In the genomic region with DNA sequence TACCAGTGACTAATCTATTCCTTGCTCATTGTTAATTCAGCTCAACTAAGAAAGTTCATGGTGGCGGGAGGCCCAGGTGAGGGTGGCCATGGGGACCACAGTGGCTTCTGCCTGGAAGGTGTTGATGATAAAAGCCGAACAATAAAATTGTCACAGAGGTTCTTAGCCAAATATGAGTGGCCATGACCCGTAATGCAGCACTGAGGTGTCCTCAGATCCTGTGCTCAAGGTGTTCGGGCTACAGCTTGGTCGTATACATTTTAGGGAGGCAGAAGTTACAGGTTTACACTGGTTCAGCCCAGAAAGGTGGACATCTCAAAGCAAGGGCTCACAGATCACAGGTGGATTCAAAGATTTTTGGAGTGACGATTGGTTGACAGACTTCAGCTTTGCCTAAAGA, we compare ENCODE assay signal across 26 cellular contexts.
"Had no signal": no experiment of that assay in that cellular context is flagged by ENCODE, and none has a peak within 500 bp of the region (broad histone marks: within the 10 kb centered on the region; RNA-seq: fewer than 3 reads in every experiment).

No MANE protein-coding gene starts in this region.

- H3K4me1 ChIP-seq: stomach, suprapubic skin, testis, tibial artery, tibial nerve, transverse colon, upper lobe of left lung, upper lobe of right lung, uterus had no signal

- H3K4me3 ChIP-seq: stomach, suprapubic skin, testis, thoracic aorta, thyroid gland, tibial artery, tibial nerve, transverse colon, upper lobe of left lung, upper lobe of right lung, uterus had no signal

- H3K27ac ChIP-seq: stomach, suprapubic skin, testis, thoracic aorta, tibial artery, tibial nerve, transverse colon, upper lobe of left lung, upper lobe of right lung, uterus had no signal

- H3K27ac Mint-ChIP-seq: stimulated activated effector memory CD8-positive, alpha-beta T cell treated with anti-CD3 and anti-CD28 coated beads, Interleukin-12 subunit alpha, Interleukin-12 subunit beta, amount 100 ng/mL, for 72 hours; stimulated activated memory B cell treated with anti-CD40 and anti-IgM and Interleukin-4, amounts not matched to agents 10 μg/mL and 1 μg/mL and 100 μg/mL, for 72 hours; stimulated activated naive B cell treated with anti-CD40 and anti-IgM and Interleukin-4, amounts not matched to agents 10 μg/mL and 1 μg/mL and 100 μg/mL, for 72 hours; stimulated activated naive CD8-positive, alpha-beta T cell treated with anti-CD3 and anti-CD28 coated beads, Interleukin-15, amount 100 ng/mL, for 72 hours; stimulated activated naive CD8-positive, alpha-beta T cell treated with anti-CD3 and anti-CD28 coated beads, Interleukin-15, Interleukin-2, amounts not matched to agents 100 ng/mL and 50 ng/mL, for 24 hours; type B pancreatic cell had no signal

- H3K27me3 ChIP-seq: stomach, suprapubic skin, testis, thyroid gland, tibial nerve, transverse colon, upper lobe of left lung, upper lobe of right lung, uterus had no signal

- H3K36me3 ChIP-seq: stomach, suprapubic skin, thoracic aorta, thyroid gland, tibial artery, tibial nerve, transverse colon, upper lobe of left lung, upper lobe of right lung, uterus had no signal

- ATAC-seq: stimulated activated effector memory CD8-positive, alpha-beta T cell treated with anti-CD3 and anti-CD28 coated beads, Interleukin-12 subunit alpha, Interleukin-12 subunit beta, amount 100 ng/mL, for 72 hours; stimulated activated memory B cell treated with anti-CD40 and anti-IgM and Interleukin-4, amounts not matched to agents 10 μg/mL and 1 μg/mL and 100 μg/mL, for 72 hours; stimulated activated naive B cell treated with anti-CD40 and anti-IgM and Interleukin-4, amounts not matched to agents 10 μg/mL and 1 μg/mL and 100 μg/mL, for 72 hours; stimulated activated naive CD8-positive, alpha-beta T cell treated with anti-CD3 and anti-CD28 coated beads, Interleukin-15, amount 100 ng/mL, for 72 hours; stimulated activated naive CD8-positive, alpha-beta T cell treated with anti-CD3 and anti-CD28 coated beads, Interleukin-15, Interleukin-2, amounts not matched to agents 100 U/mL and 50 U/mL, for 24 hours; upper lobe of right lung had no signal

- H3K36me3 Mint-ChIP-seq: stimulated activated effector memory CD8-positive, alpha-beta T cell treated with anti-CD3 and anti-CD28 coated beads, Interleukin-12 subunit alpha, Interleukin-12 subunit beta, amount 100 ng/mL, for 72 hours; stimulated activated memory B cell treated with anti-CD40 and anti-IgM and Interleukin-4, amounts not matched to agents 10 μg/mL and 1 μg/mL and 100 μg/mL, for 72 hours; stimulated activated naive B cell treated with anti-CD40 and anti-IgM and Interleukin-4, amounts not matched to agents 10 μg/mL and 1 μg/mL and 100 μg/mL, for 72 hours; type B pancreatic cell had no signal

- H3K4me3 Mint-ChIP-seq: stimulated activated effector memory CD8-positive, alpha-beta T cell treated with anti-CD3 and anti-CD28 coated beads, Interleukin-12 subunit alpha, Interleukin-12 subunit beta, amount 100 ng/mL, for 72 hours; stimulated activated memory B cell treated with anti-CD40 and anti-IgM and Interleukin-4, amounts not matched to agents 10 μg/mL and 1 μg/mL and 100 μg/mL, for 72 hours; stimulated activated naive B cell treated with anti-CD40 and anti-IgM and Interleukin-4, amounts not matched to agents 10 μg/mL and 1 μg/mL and 100 μg/mL, for 72 hours; stimulated activated naive CD8-positive, alpha-beta T cell treated with anti-CD3 and anti-CD28 coated beads, Interleukin-15, amount 100 ng/mL, for 72 hours; stimulated activated naive CD8-positive, alpha-beta T cell treated with anti-CD3 and anti-CD28 coated beads, Interleukin-15, Interleukin-2, amounts not matched to agents 100 ng/mL and 50 ng/mL, for 24 hours; type B pancreatic cell had no signal

- H3K9me3 Mint-ChIP-seq: type B pancreatic cell had no signal

- H3K27me3 Mint-ChIP-seq: stimulated activated memory B cell treated with anti-CD40 and anti-IgM and Interleukin-4, amounts not matched to agents 10 μg/mL and 1 μg/mL and 100 μg/mL, for 72 hours; stimulated activated naive CD8-positive, alpha-beta T cell treated with anti-CD3 and anti-CD28 coated beads, Interleukin-15, amount 100 ng/mL, for 72 hours had no signal

- DNase-seq: stimulated activated CD4-positive, alpha-beta T cell treated with anti-CD3 and anti-CD28 coated beads, Interleukin-2, amount 100 ng/mL, for 48 hours; stimulated activated CD4-positive, alpha-beta T cell treated with anti-CD3 and anti-CD28 coated beads, Interleukin-4, amount 100 ng/mL, for 1 hour; stimulated activated CD4-positive, alpha-beta T cell treated with anti-CD3 and anti-CD28 coated beads, Interleukin-4, amount 100 ng/mL, for 24 hours; stimulated activated CD4-positive, alpha-beta T cell treated with anti-CD3 and anti-CD28 coated beads, Interleukin-4, amount 100 ng/mL, for 4 hours; stimulated activated CD8-positive, alpha-beta memory T cell treated with anti-CD3 and anti-CD28 coated beads, Interleukin-4, amount 100 ng/mL, for 48 hours; stimulated activated naive B cell treated with anti-CD40 and anti-IgM and Interleukin-4, amounts not matched to agents 10 μg/mL and 1 μg/mL and 100 μg/mL, for 72 hours; stimulated activated naive CD4-positive, alpha-beta T cell; stimulated activated naive CD4-positive, alpha-beta T cell treated with Interleukin-2 at 50 U/mL for 16 hours; stimulated activated naive CD8-positive, alpha-beta T cell treated with anti-CD3 and anti-CD28 coated beads, Interleukin-15, amount 100 ng/mL, for 72 hours; stimulated activated naive CD8-positive, alpha-beta T cell treated with anti-CD3 and anti-CD28 coated beads, Interleukin-15, Interleukin-2, amounts not matched to agents 100 U/mL and 50 U/mL, for 24 hours; stomach; substantia nigra; testis; thyroid gland; tibial artery; transverse colon; upper lobe of left lung; upper lobe of right lung; uterus had no signal

- H3K9me3 ChIP-seq: stomach, suprapubic skin, testis, thoracic aorta, thyroid gland, tibial artery, tibial nerve, transverse colon, upper lobe of left lung, upper lobe of right lung, uterus had no signal
